ENCODE assay signal across 8 cellular contexts in genomic region chr13:109787135-109787954, GRCh38. TPM values are rescaled to one million over a fixed set of nuclear protein-coding genes. Genes with fewer than 3 reads are reported as not detected.
A peak's percentile ranks its signal among the peaks of the same experiment; 100 is the strongest.
DNase-seq lines count a peak whose midpoint lies in the region; ATAC-seq, FAIRE-seq and TF ChIP-seq lines count a peak whose summit lies in the region.

No MANE protein-coding gene starts in this region.

- H3K9me3 ChIP-seq in K562 (replicated peaks; ENCODE audit: control insufficient read depth, insufficient read depth, low read depth, low read length) (no peaks in the 10 kb centered on the region), iPS-18a (ENCODE audit: control insufficient read depth, low read depth, low read length) (no peaks in the 10 kb centered on the region), skeletal muscle satellite cell (replicated peaks; ENCODE audit: low read length) (no peaks in the 10 kb centered on the region)

- intact Hi-C loops in K562 (cut with micrococcal nuclease) = loop anchor here (5.0 kb wide), 1 partner anchor 85 kb away; no protein-coding TSS in a partner anchor

- FAIRE-seq in K562 (lab: Jason Lieb, UNC) = peak; percentile 57

- no peaks in the 10 kb centered on the region; the same call in 1 of the 3 replicates for H3K79me2 ChIP-seq in K562 (ENCODE audit: control insufficient read depth, insufficient read depth, low read length)

- H3K9ac ChIP-seq in K562 (ENCODE audit: insufficient read depth in 1 of 2, low read depth in 2 of 2, low read length in 2 of 2) (peak overlapping the region; percentile 72 to 94), iPS-18a (ENCODE audit: low read length) (peak overlapping the region; percentile 67), skeletal muscle satellite cell (ENCODE audit: low read depth, low read length) (peak overlapping the region; percentile 97)

- H3K36me3 ChIP-seq in K562 (ENCODE audit: control insufficient read depth, insufficient read depth, low read length) (no peaks in the 10 kb centered on the region), iPS-18a (ENCODE audit: control insufficient read depth, low read depth, low read length) (no peaks in the 10 kb centered on the region), skeletal muscle satellite cell (ENCODE audit: insufficient read depth, low read length) (peaks cover 27% of the 10 kb centered on the region)

- H3K27me3 ChIP-seq in K562 (ENCODE audit: control insufficient read depth in 2 of 2, insufficient read depth in 2 of 2, low read length in 2 of 2) (no peaks in the 10 kb centered on the region), iPS-18a (ENCODE audit: control insufficient read depth, insufficient read depth, low read length) (peaks cover 12% of the 10 kb centered on the region), skeletal muscle satellite cell (ENCODE audit: control insufficient read depth, insufficient read depth, low read length) (no peaks in the 10 kb centered on the region)

- H3K9me1 ChIP-seq in K562 (ENCODE audit: control insufficient read depth, insufficient read depth, low read length) = no peaks in the 10 kb centered on the region

- ATAC-seq in GM19035 (IDR thresholded peaks at IDR 0.05; ENCODE audit: unreplicated experiment) (peak; percentile 3), K562 (peak; percentile 72)

- POLR2A ChIA-PET in RWPE1 (lab: Yijun Ruan, JAX; ENCODE audit: low non-redundant PET) (no interaction called here), K562 (lab: Yijun Ruan, JAX) (interaction anchor here (1.1 kb wide), 1 partner anchor 88 kb away, joined by 4 read pairs; no protein-coding TSS in a partner anchor), HEK293T (lab: Yijun Ruan, JAX) (no interaction called here)

- BruUV-seq in K562 (replicated peaks; lab: Mats Ljungman, UMichigan) = no TSS peak

- 0% methylated on average over 6 of the region's 86 CpGs for WGBS in K562 (ENCODE audit: insufficient coverage, low coverage, missing lambda C conversion rate)

- in situ Hi-C loops in K562 (cut with MboI) = no loop called here

- no peak for TF ChIP-seq EP300 in K562 (IDR thresholded peaks at IDR 0.05; ENCODE audit: low read length)

- H2AFZ ChIP-seq in K562 (ENCODE audit: low read depth, low read length) = peak overlapping the region; percentile 87

- no peak for TF ChIP-seq CTCF in AG09309 (IDR thresholded peaks at IDR 0.05; ENCODE audit: control insufficient read depth, insufficient read depth, low read depth, low read length, missing control alignments)
- no peak for TF ChIP-seq CTCF in RWPE1 (conservative IDR thresholded peaks at IDR 0.05; ENCODE audit: low read depth)
- no peak for TF ChIP-seq CTCF in K562 (IDR thresholded peaks at IDR 0.05 in 2 of 3, conservative IDR thresholded peaks at IDR 0.05 in 1 of 3; ENCODE audit: insufficient read depth in 2 of 3, low read depth in 1 of 3, low read length in 3 of 3)

- peak overlapping the region; percentile 79 for H3K4me2 ChIP-seq in K562 (ENCODE audit: insufficient read depth, low read length)
- H3K4me2 ChIP-seq in skeletal muscle satellite cell (ENCODE audit: low read length) = peak overlapping the region; percentile 91

- peak overlapping the region; percentile 95 for H3K27ac ChIP-seq in RWPE1
- peak overlapping the region; percentile 82 for H3K27ac ChIP-seq in K562 (ENCODE audit: extremely low read depth, low read depth, low read length)
- no peak overlapping the region for H3K27ac ChIP-seq in iPS-18a (ENCODE audit: low read length)

- peak overlapping the region; percentile 61 for H3K4me3 ChIP-seq in AG09309 (ENCODE audit: control insufficient read depth, low read depth, low read length)
- peak overlapping the region; percentile 70 for H3K4me3 ChIP-seq in K562
- peak overlapping the region; percentile 72 for H3K4me3 ChIP-seq in iPS-18a (ENCODE audit: low read length)
- H3K4me3 ChIP-seq in skeletal muscle satellite cell (ENCODE audit: low read length) = peak overlapping the region; percentile 87

- TF ChIP-seq POLR2A in K562 (conservative IDR thresholded peaks at IDR 0.05) = peak; percentile 45

- H4K20me1 ChIP-seq in K562 (replicated peaks; ENCODE audit: control insufficient read depth, insufficient read depth, low read length) = no peaks in the 10 kb centered on the region

- no peak for DNase-seq in AG09309 (ENCODE audit: low read depth)
- peak; percentile 58 for DNase-seq in HT1080 (ENCODE audit: low read depth)
- DNase-seq in RWPE1 (ENCODE audit: low spot score) = no peak
- DNase-seq in K562 (ENCODE audit: extremely low read depth in 1 of 4, low spot score in 3 of 4) = peak; percentile 41 to 58 (median 54)
- DNase-seq in HEK293T (ENCODE audit: extremely low spot score) = no peak

- TF ChIP-seq RAD21 in K562 (CRISPR knock-in tag; conservative IDR thresholded peaks at IDR 0.05 in 1 of 2, IDR thresholded peaks at IDR 0.05 in 1 of 2) = no peak

- H3K4me1 ChIP-seq in K562 (replicated peaks in 1 of 2; ENCODE audit: control insufficient read depth in 2 of 2, insufficient read depth in 2 of 2, low read length in 2 of 2) = peaks cover 11 to 19% of the 10 kb centered on the region in 2 experiments; a peak in 4 of 5 replicates
- H3K4me1 ChIP-seq in iPS-18a (ENCODE audit: control insufficient read depth, low read depth, low read length) = peaks cover 6% of the 10 kb centered on the region
- peaks cover 43% of the 10 kb centered on the region for H3K4me1 ChIP-seq in skeletal muscle satellite cell (ENCODE audit: control insufficient read depth, insufficient read depth, low read length)

- CTCF ChIA-PET in RWPE1 (lab: Yijun Ruan, JAX) = interaction anchor here (0.7 kb wide), 1 partner anchor 90 kb away, joined by 6 read pairs; no protein-coding TSS in a partner anchor
- CTCF ChIA-PET in K562 (lab: Yijun Ruan, JAX; ENCODE audit: low intra/inter-chr PET ratio) = no interaction called here
- CTCF ChIA-PET in HEK293T (lab: Yijun Ruan, JAX) = no interaction called here

TF ChIP-seq in K562, 482 proteins besides CTCF, POLR2A, EP300 and RAD21 (continues in another document):
- TF ChIP-seq CTBP1 (IDR thresholded peaks at IDR 0.05; ENCODE audit: borderline replicate concordance) (peak; percentile 58), MAZ (CRISPR knock-in tag; conservative IDR thresholded peaks at IDR 0.05 in 1 of 2, IDR thresholded peaks at IDR 0.05 in 1 of 2) (peak; percentile 58 to 60; a peak in 2 of 4 replicates), PCBP1 (IDR thresholded peaks at IDR 0.05; ENCODE audit: low read depth, low read length, poor library complexity, severe bottlenecking) (peak; percentile 59), ESRRA (IDR thresholded peaks at IDR 0.05; ENCODE audit: borderline replicate concordance, low read depth) (0 out of 2 replicates have a peak, but pooled peaks have one; percentile 13), GABPA (tag; conservative IDR thresholded peaks at IDR 0.05; ENCODE audit: low read depth) (peak; percentile 40; the same call in 1 of the 2 replicates), RFX1 (IDR thresholded peaks at IDR 0.05) (peak; percentile 69), ETV1 (tag; conservative IDR thresholded peaks at IDR 0.05; ENCODE audit: low read depth) (no peak), MIER1 (IDR thresholded peaks at IDR 0.05; ENCODE audit: low read depth) (no peak)

TF ChIP-seq in HEK293T, 16 proteins besides CTCF, POLR2A, EP300 and RAD21:
- TF ChIP-seq, protein P1, sequence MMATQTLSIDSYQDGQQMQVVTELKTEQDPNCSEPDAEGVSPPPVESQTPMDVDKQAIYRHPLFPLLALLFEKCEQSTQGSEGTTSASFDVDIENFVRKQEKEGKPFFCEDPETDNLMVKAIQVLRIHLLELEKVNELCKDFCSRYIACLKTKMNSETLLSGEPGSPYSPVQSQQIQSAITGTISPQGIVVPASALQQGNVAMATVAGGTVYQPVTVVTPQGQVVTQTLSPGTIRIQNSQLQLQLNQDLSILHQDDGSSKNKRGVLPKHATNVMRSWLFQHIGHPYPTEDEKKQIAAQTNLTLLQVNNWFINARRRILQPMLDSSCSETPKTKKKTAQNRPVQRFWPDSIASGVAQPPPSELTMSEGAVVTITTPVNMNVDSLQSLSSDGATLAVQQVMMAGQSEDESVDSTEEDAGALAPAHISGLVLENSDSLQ (IDR thresholded peaks at IDR 0.05) = no peak
- TF ChIP-seq BHLHE40 (IDR thresholded peaks at IDR 0.05; ENCODE audit: borderline replicate concordance) = no peak
- no peak for TF ChIP-seq ELF4 (IDR thresholded peaks at IDR 0.05)

RNA-seq across cellular contexts. Expression of gene IRS2, which starts 1.0 kb away (rescaled TPM):
- 3.2 and 5.0 TPM in 2 replicates for total RNA-seq in HT1080 (2014; rRNA removed; shearing (Covaris generic))
- polyA plus RNA-seq in HT1080 (2015; cell fraction: cytosol; rRNA removed) = 5.7 and 6.7 TPM in 2 replicates
- polyA plus RNA-seq in HT1080 (2015; cell fraction: nucleus; rRNA removed) = 8.0 and 9.0 TPM in 2 replicates
- total RNA-seq in K562 (2011; cell fraction: chromatin; rRNA removed; ENCODE audit: low replicate concordance) = 1.6 and 2.0 TPM in 2 replicates
- 2.4 and 2.7 TPM in 2 replicates for total RNA-seq in K562 (2011; cell fraction: nucleolus; rRNA removed)
- 1.5 and 1.7 TPM in 2 replicates for total RNA-seq in K562 (2011; cell fraction: nucleoplasm; rRNA removed)
- total RNA-seq in K562 (2014; rRNA removed) (1.2 and 1.4 TPM in 2 replicates), K562 (2014; rRNA removed; fragmentation: Illumina TruSeq; extraction: Trizol) (0.51 and 0.54 TPM in 2 replicates), K562 (2015; rRNA removed; fragmentation: Illumina TruSeq; extraction: Trizol) (0.36 and 0.41 TPM in 2 replicates), K562 (2021) (3.9 and 4.6 TPM in 2 replicates)
- polyA plus RNA-seq in K562 (2011; rRNA removed) (0.47 and 0.49 TPM in 2 replicates), K562 (2014; fragmentation: Illumina TruSeq; extraction: Trizol) (0.83 and 1.1 TPM in 2 replicates), K562 (2014; fragmentation: Nextera tagmentation; extraction: Ambion mirVana) (under 1 TPM; 0.53 to 0.63 TPM), K562 (2014; rRNA removed) (1.2 and 1.3 TPM in 2 replicates)
- polyA plus RNA-seq in K562 (2011; cell fraction: cytosol; rRNA removed) = 0.22 and 0.63 TPM in 2 replicates
- polyA plus RNA-seq in K562 (2011; cell fraction: nucleus; rRNA removed) = 0.56 and 1.0 TPM in 2 replicates
- 1.6 and 2.8 TPM in 2 replicates for polyA plus RNA-seq in K562 (2012)
- polyA minus RNA-seq in K562 (2011; rRNA and poly(A)+ RNA removed) = 0.46 and 0.66 TPM in 2 replicates
- 1.0 and 1.5 TPM in 2 replicates for polyA minus RNA-seq in K562 (2011; cell fraction: cytosol; rRNA and poly(A)+ RNA removed)
- polyA minus RNA-seq in K562 (2011; cell fraction: nucleus; rRNA and poly(A)+ RNA removed) = 2.0 and 2.2 TPM in 2 replicates
- total RNA-seq in skeletal muscle satellite cell (2012; rRNA removed) = 2.0 and 2.4 TPM in 2 replicates

Comparison
In these comparisons a context has a peak if more than half of its experiments do, and no peak if none do; other contexts are left out.
1. DNase-seq: peak in HT1080 (single experiment) and K562 (4 of 4); none in AG09309 (single experiment), RWPE1 (single experiment) and HEK293T (single experiment).
2. Peak in every context shown above with its lines, with median percentiles within 50 percentile points of each other: H3K4me3 ChIP-seq and H3K9ac ChIP-seq.